In genomic region chr16:22007159-22007508, GRCh38 we compare ENCODE assay signal across 8 cellular contexts. TPM values are rescaled to one million over a fixed set of nuclear protein-coding genes. Genes with fewer than 3 reads are reported as not detected.
DNase-seq lines count a peak whose midpoint lies in the region; ATAC-seq and TF ChIP-seq lines count a peak whose summit lies in the region.

No MANE protein-coding gene starts in this region.

- 7 to 10% methylated on average over 8 of the region's 8 CpGs for WGBS in esophagus, 2 donors
- 7% methylated on average over 8 of the region's 8 CpGs for WGBS in prostate gland

- CTCF ChIA-PET in Panc1 (lab: Charles Lee): interaction anchor here (0.5 to 3.6 kb wide), 2 partner anchors 70 to 92 kb away, joined by 3 to 18 read pairs; no protein-coding TSS in a partner anchor

- TF ChIP-seq POLR2A in prostate gland (IDR thresholded peaks at IDR 0.05): no peak

- H3K4me3 ChIP-seq in GM08714 (ENCODE audit: low read length): peak overlapping the region; percentile 87
- peak overlapping the region; percentile 71 to 80 for H3K4me3 ChIP-seq in Panc1 (ENCODE audit: low read depth in 2 of 2, low read length in 2 of 2)
- peak overlapping the region; percentile 73 to 96 for H3K4me3 ChIP-seq in esophagus (ENCODE audit: low read depth in 1 of 2, low read length in 2 of 2)
- peak overlapping the region; percentile 68 to 82 for H3K4me3 ChIP-seq in prostate gland

- intact Hi-C loops in Panc1 (cut with micrococcal nuclease; ENCODE audit: unreplicated experiment): no loop called here
- intact Hi-C loops in prostate gland (cut with DNase I): loop anchor here (5.0 kb wide), 1 partner anchor 290 kb away; the partner anchor contains the start of gene POLR3E

- H3K27ac ChIP-seq in Panc1 (ENCODE audit: low read length): peak overlapping the region; percentile 87
- H3K27ac ChIP-seq in esophagus (ENCODE audit: low read depth in 2 of 2, low read length in 1 of 2): peak overlapping the region; percentile 81 to 87
- peak overlapping the region; percentile 82 to 84 for H3K27ac ChIP-seq in prostate gland

- H3K4me1 ChIP-seq in Panc1 (ENCODE audit: control insufficient read depth, insufficient read depth, low read length) (peaks cover 16% of the 10 kb centered on the region; the same call in 1 of the 2 replicates), esophagus (ENCODE audit: control insufficient read depth in 2 of 2, insufficient read depth in 2 of 2, low read length in 1 of 2) (peaks cover 3 to 4% of the 10 kb centered on the region in 2 donors), prostate gland (replicated peaks) (peaks cover 6% of the 10 kb centered on the region)

- POLR2A ChIA-PET in Panc1 (lab: Charles Lee): no interaction called here

- H3K36me3 ChIP-seq in Panc1 (ENCODE audit: control insufficient read depth, insufficient read depth, low read length) (peaks cover 2% of the 10 kb centered on the region; the same call in 1 of the 2 replicates), esophagus (ENCODE audit: control insufficient read depth in 2 of 2, insufficient read depth in 2 of 2, low read length in 1 of 2) (no peaks in the 10 kb centered on the region), prostate gland (no peaks in the 10 kb centered on the region)

- H3K9me3 ChIP-seq in Panc1 (ENCODE audit: control insufficient read depth, insufficient read depth, low read depth, low read length) (no peaks in the 10 kb centered on the region), esophagus (ENCODE audit: control insufficient read depth in 2 of 2, insufficient read depth in 1 of 2, low read depth in 1 of 2, low read length in 1 of 2) (no peaks in the 10 kb centered on the region), prostate gland (no peaks in the 10 kb centered on the region)

- no TSS peak for BruUV-seq in Panc1 (replicated peaks; lab: Mats Ljungman, UMichigan)

- ATAC-seq in Panc1: no peak
- ATAC-seq in HG02885 (IDR thresholded peaks at IDR 0.05; ENCODE audit: poor library complexity, unreplicated experiment): no peak

- no peaks in the 10 kb centered on the region for H3K27me3 ChIP-seq in Panc1 (ENCODE audit: control insufficient read depth, insufficient read depth, low read length)
- H3K27me3 ChIP-seq in esophagus (ENCODE audit: control insufficient read depth in 1 of 2, insufficient read depth in 2 of 2, low read length in 2 of 2): no peaks in the 10 kb centered on the region
- no peaks in the 10 kb centered on the region for H3K27me3 ChIP-seq in prostate gland (replicated peaks; ENCODE audit: insufficient read depth)

- in situ Hi-C loops in Panc1 (cut with HindIII; ENCODE audit: low pct_unique_long_range_greater_than_20kb, low sequenced_read_pairs): no loop called here

- DNase-seq in Panc1 (ENCODE audit: low read depth, low spot score): no peak
- no peak for DNase-seq in prostate gland (ENCODE audit: low spot score)
- DNase-seq in RKO (ENCODE audit: low spot score): no peak
- DNase-seq in activated CD8-positive, alpha-beta memory T cell treated with anti-CD3 and anti-CD28 coated beads, Interleukin-2, amount 50 U/mL, for 4 hours: no peak
- no peak for DNase-seq in AG08395 (ENCODE audit: low spot score)

- TF ChIP-seq CTCF in Panc1 (IDR thresholded peaks at IDR 0.05) (no peak), prostate gland (IDR thresholded peaks at IDR 0.05) (no peak)

RNA-seq across cellular contexts. Expression of gene MOSMO, which starts 0.8 kb away (rescaled TPM):
- total RNA-seq in Panc1 (2021; ENCODE audit: unreplicated experiment) (20.6 TPM), prostate gland (10 to 100 TPM; 19.6 to 21.0 TPM)
- polyA plus RNA-seq in Panc1 (2012; ENCODE audit: insufficient read length): 14.2 TPM
- 10 to 100 TPM in 1 of 2 donors, 1 to 10 TPM in 1; 6.8 to 13.1 TPM for polyA plus RNA-seq in esophagus

RNA-seq across cellular contexts. Expression of gene PDZD9, which starts 6.2 kb away (rescaled TPM):
- not detected for total RNA-seq in Panc1 (2021; ENCODE audit: unreplicated experiment)
- not detected for polyA plus RNA-seq in Panc1 (2012; ENCODE audit: insufficient read length)
- not detected for polyA plus RNA-seq in esophagus
- total RNA-seq in prostate gland: under 1 TPM in 1 of 2 donors, not detected in 1; 0.85 TPM

RNA-seq across cellular contexts. Expression of gene UQCRC2, which starts 54.0 kb away (rescaled TPM):
- total RNA-seq in Panc1 (2021; ENCODE audit: unreplicated experiment) (248 TPM), prostate gland (100 to 1,000 TPM; 123 to 138 TPM)
- polyA plus RNA-seq in Panc1 (2012; ENCODE audit: insufficient read length): 155 TPM
- polyA plus RNA-seq in esophagus: 100 to 1,000 TPM in 1 of 2 donors, 10 to 100 TPM in 1; 65.4 to 139 TPM
